In genomic region chr11:20387262-20388095, GRCh38 we compare ENCODE assay signal across 8 cellular contexts. TPM values are rescaled to one million over a fixed set of nuclear protein-coding genes. Genes with fewer than 3 reads are reported as not detected.
DNase-seq lines count a peak whose midpoint lies in the region; ATAC-seq and TF ChIP-seq lines count a peak whose summit lies in the region.

TSS of gene PRMT3 (plus strand) at chr11:20387716. CDS start at chr11:20387747, 31 bp downstream.

- peak within 1 kb of the TSS; percentile 73 for H3K27ac ChIP-seq in OCI-LY1 (ENCODE audit: low read depth, low read length, poor library complexity, severe bottlenecking)

- H3K27ac Mint-ChIP-seq in mesothelial cell of epicardium: peak within 1 kb of the TSS; percentile 98

- H3K9me2 ChIP-seq in OCI-LY1 (ENCODE audit: low read depth, low read length): no peaks in the 10 kb centered on the region

- H4K20me1 ChIP-seq in OCI-LY1 (ENCODE audit: insufficient read depth, low read length): no peaks in the 10 kb centered on the region

- H3K4me1 ChIP-seq in OCI-LY1 (ENCODE audit: insufficient read depth, low read length, severe bottlenecking): peaks cover 20% of the 10 kb centered on the region

- H3K36me3 Mint-ChIP-seq in mesothelial cell of epicardium: peaks cover 5% of the 10 kb centered on the region

- peaks cover 12% of the 10 kb centered on the region for H3K79me2 ChIP-seq in OCI-LY1 (ENCODE audit: insufficient read depth, low read length)

- peak within 1 kb of the TSS; percentile 83 for H3K4me3 ChIP-seq in OCI-LY1 (ENCODE audit: low read depth, low read length, poor library complexity, severe bottlenecking)

- TF ChIP-seq CTCF in OCI-LY1 (IDR thresholded peaks at IDR 0.05; ENCODE audit: low read length): no peak
- TF ChIP-seq CTCF in mesothelial cell of epicardium (IDR thresholded peaks at IDR 0.05; ENCODE audit: unreplicated experiment): peak; percentile 95

- ATAC-seq in GM21528 (IDR thresholded peaks at IDR 0.05; ENCODE audit: low FRiP score, unreplicated experiment): peak; percentile 84

- no peak within 1 kb of the TSS for H2AFZ ChIP-seq in OCI-LY1 (ENCODE audit: low read length)

- H3K36me3 ChIP-seq in OCI-LY1 (ENCODE audit: insufficient read depth, low read length): peaks cover 34% of the 10 kb centered on the region

- H3K9me3 Mint-ChIP-seq in mesothelial cell of epicardium: no peaks in the 10 kb centered on the region

- H3K9me3 ChIP-seq in OCI-LY1 (ENCODE audit: low read length): no peaks in the 10 kb centered on the region

- H3K9ac ChIP-seq in OCI-LY1 (ENCODE audit: low read length): peak within 1 kb of the TSS; percentile 89

- no peaks in the 10 kb centered on the region for H3F3A ChIP-seq in OCI-LY1 (ENCODE audit: insufficient read depth, low read length)

- no peaks in the 10 kb centered on the region for H3K27me3 Mint-ChIP-seq in mesothelial cell of epicardium (ENCODE audit: low read depth)

- DNase-seq in DMS 273 treated with DMSO at 0.1 percent for 48 hours (lab: John Stamatoyannopoulos, UW) (peak; percentile 78), HuH-7.5 (ENCODE audit: low spot score) (peak; percentile 80), mesothelial cell of epicardium (ENCODE audit: low spot score in 2 of 2, unreplicated experiment in 2 of 2) (peak; percentile 89 to 99)
- peak; percentile 99 for DNase-seq in activated CD8-positive, alpha-beta memory T cell treated with anti-CD3 and anti-CD28 coated beads, Interleukin-2, amount 50 U/mL, for 4 hours
- DNase-seq in stimulated activated CD8-positive, alpha-beta memory T cell treated with anti-CD3 and anti-CD28 coated beads, Interleukin-15, amount 100 ng/mL, for 4 hours (ENCODE audit: low read depth in 2 of 2): peak; percentile 93 to 96

- peak within 1 kb of the TSS; percentile 98 for H3K4me3 Mint-ChIP-seq in mesothelial cell of epicardium

- in situ Hi-C loops in endometrial microvascular endothelial cells (cut with HindIII; ENCODE audit: inconsistent ontology term, low pct_unique_long_range_greater_than_20kb, low sequenced_read_pairs): no loop called here

- H3K4me2 ChIP-seq in OCI-LY1 (ENCODE audit: low read length): peak within 1 kb of the TSS; percentile 75

- H3K4me1 Mint-ChIP-seq in mesothelial cell of epicardium: peaks cover 14% of the 10 kb centered on the region

- no peaks in the 10 kb centered on the region for H3K27me3 ChIP-seq in OCI-LY1 (ENCODE audit: insufficient read depth, low read length)

RNA-seq across cellular contexts. Expression of gene PRMT3, which starts in this region (rescaled TPM):
- total RNA-seq in endometrial microvascular endothelial cells (ENCODE audit: inconsistent ontology term) (19.9 TPM), mesothelial cell of epicardium (18.9 to 19.5 TPM (median 19.2 TPM) in 3 replicates)

Comparison
In these comparisons a context has a peak if more than half of its experiments do, and no peak if none do; other contexts are left out.
1. Peak in every context shown above with its lines: DNase-seq, ATAC-seq, H3K4me3 ChIP-seq and H3K27ac ChIP-seq.